22 cellular contexts compared by ENCODE assay signal in the genomic region with DNA sequence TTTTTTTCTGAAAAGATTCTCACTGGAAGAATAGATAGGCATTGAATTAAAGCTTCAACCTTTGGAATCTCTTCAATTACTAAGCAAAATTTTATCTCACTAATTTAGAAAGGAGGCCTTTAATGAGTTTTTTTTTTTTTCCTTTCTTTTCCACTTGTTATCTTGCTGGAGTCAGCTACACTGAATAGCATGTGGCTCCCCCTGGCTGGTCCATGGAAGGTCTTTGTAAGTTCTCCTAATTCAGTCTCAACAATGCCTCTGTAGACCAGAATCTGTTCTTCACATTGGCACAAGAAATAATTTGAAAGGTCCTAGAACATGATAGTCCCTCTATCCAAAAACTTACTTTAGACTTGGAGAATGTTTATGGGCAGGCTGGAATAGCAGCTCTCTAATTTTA. TPM values are rescaled to one million over a fixed set of nuclear protein-coding genes. Genes with fewer than 3 reads are reported as not detected.
DNase-seq lines count a peak whose midpoint lies in the region; ATAC-seq and TF ChIP-seq lines count a peak whose summit lies in the region.
"Had no signal": no experiment of that assay in that cellular context is flagged by ENCODE, and none has a peak within 500 bp of the region (broad histone marks: within the 10 kb centered on the region; RNA-seq: fewer than 3 reads in every experiment).

No MANE protein-coding gene starts in this region.

- H3K9ac ChIP-seq in endodermal cell (ENCODE audit: extremely low read depth, low read length, poor library complexity, severe bottlenecking): no peak overlapping the region
- H3K9ac ChIP-seq: BLaER1 treated with 17β-estradiol and CSF1 and Interleukin-3, amounts not matched to agents 10 nM and 100 nM had no signal

- H3K27me3 ChIP-seq in GM23338 (ENCODE audit: insufficient read depth) (no peaks in the 10 kb centered on the region), endodermal cell (ENCODE audit: control insufficient read depth, insufficient read depth, low read length, poor library complexity, severe bottlenecking) (no peaks in the 10 kb centered on the region), heart left ventricle (no peaks in the 10 kb centered on the region), foreskin keratinocyte (peaks cover 15% of the 10 kb centered on the region)
- H3K27me3 ChIP-seq: BE2C; BLaER1 treated with 17β-estradiol and CSF1 and Interleukin-3, amounts not matched to agents 10 nM and 100 nM had no signal

- TF ChIP-seq CTCF in GM23338 (conservative IDR thresholded peaks at IDR 0.05; ENCODE audit: low read depth in 2 of 2) (peak; percentile 28 to 31; a peak in 3 of 4 replicates), WTC11 (IDR thresholded peaks at IDR 0.05) (no peak), endodermal cell (conservative IDR thresholded peaks at IDR 0.05) (peak; percentile 35), heart left ventricle (IDR thresholded peaks at IDR 0.05) (no peak), foreskin keratinocyte (conservative IDR thresholded peaks at IDR 0.05) (no peak)

- no peak for ATAC-seq in GM23338
- ATAC-seq in WTC11: peak; percentile 46; the same call in 1 of the 2 replicates
- ATAC-seq in heart left ventricle: no peak
- no peak for ATAC-seq in foreskin keratinocyte
- ATAC-seq: A549 had no signal

- H3K4me1 Mint-ChIP-seq in GM23338 (peaks cover 20% of the 10 kb centered on the region), WTC11 (peaks cover 13% of the 10 kb centered on the region), endodermal cell (no peaks in the 10 kb centered on the region)
- H3K4me1 Mint-ChIP-seq: CD14-positive monocyte; CD8-positive, alpha-beta memory T cell had no signal

- H3F3A ChIP-seq in GM23338 (replicated peaks; ENCODE audit: low read depth): no peaks in the 10 kb centered on the region

- CTCF ChIA-PET in WTC11 (lab: Charles Lee): interaction anchor here (1.0 kb wide), 1 partner anchor 24 kb away, joined by 5 read pairs; the partner anchor contains the start of gene SCN1A

- no peaks in the 10 kb centered on the region for H3K79me2 ChIP-seq in GM23338 (replicated peaks; ENCODE audit: insufficient read depth)

- H3K4me2 ChIP-seq in GM23338: no peak overlapping the region
- H3K4me2 ChIP-seq: A549; BLaER1 treated with 17β-estradiol and CSF1 and Interleukin-3, amounts not matched to agents 10 nM and 100 nM had no signal

- no peak overlapping the region for H3K4me3 Mint-ChIP-seq in GM23338
- H3K4me3 Mint-ChIP-seq in WTC11: no peak overlapping the region
- H3K4me3 Mint-ChIP-seq in endodermal cell: no peak overlapping the region
- H3K4me3 Mint-ChIP-seq: CD14-positive monocyte; CD4-positive, alpha-beta T cell; CD8-positive, alpha-beta memory T cell; HFFc6 had no signal

- H3K9me3 Mint-ChIP-seq in GM23338 (no peaks in the 10 kb centered on the region), WTC11 (no peaks in the 10 kb centered on the region), endodermal cell (no peaks in the 10 kb centered on the region)
- H3K9me3 Mint-ChIP-seq: CD14-positive monocyte; CD4-positive, alpha-beta T cell; HFFc6 had no signal

- H3K27me3 Mint-ChIP-seq in GM23338 (ENCODE audit: insufficient read depth, low read depth, poor library complexity) (no peaks in the 10 kb centered on the region), WTC11 (ENCODE audit: low read depth) (no peaks in the 10 kb centered on the region), endodermal cell (ENCODE audit: insufficient read depth) (no peaks in the 10 kb centered on the region)

- POLR2A ChIA-PET in WTC11 (lab: Charles Lee): no interaction called here

- no peak for TF ChIP-seq POLR2A in heart left ventricle (IDR thresholded peaks at IDR 0.05)

- H3K27ac Mint-ChIP-seq in GM23338 (no peak overlapping the region), WTC11 (no peak overlapping the region), endodermal cell (no peak overlapping the region)
- H3K27ac Mint-ChIP-seq: CD14-positive monocyte; CD4-positive, alpha-beta T cell; CD8-positive, alpha-beta memory T cell; HFFc6 had no signal

- no peaks in the 10 kb centered on the region for H4K20me1 ChIP-seq in GM23338 (replicated peaks; ENCODE audit: insufficient read depth)
- H4K20me1 ChIP-seq: BLaER1 treated with 17β-estradiol and CSF1 and Interleukin-3, amounts not matched to agents 10 nM and 100 nM had no signal

- no peaks in the 10 kb centered on the region for H3K36me3 ChIP-seq in GM23338 (ENCODE audit: insufficient read depth)
- H3K36me3 ChIP-seq in endodermal cell (ENCODE audit: control insufficient read depth, insufficient read depth, low read length): no peaks in the 10 kb centered on the region
- no peaks in the 10 kb centered on the region for H3K36me3 ChIP-seq in heart left ventricle
- H3K36me3 ChIP-seq: BE2C; BLaER1 treated with 17β-estradiol and CSF1 and Interleukin-3, amounts not matched to agents 10 nM and 100 nM; HAP-1 had no signal

- H3K4me3 ChIP-seq in GM23338: no peak overlapping the region
- no peak overlapping the region for H3K4me3 ChIP-seq in endodermal cell (ENCODE audit: low read length)
- no peak overlapping the region for H3K4me3 ChIP-seq in heart left ventricle
- H3K4me3 ChIP-seq: A549; BLaER1 treated with 17β-estradiol and CSF1 and Interleukin-3, amounts not matched to agents 10 nM and 100 nM; HAP-1 had no signal

- H2AFZ ChIP-seq in GM23338: no peak overlapping the region

- no peaks in the 10 kb centered on the region for H3K36me3 Mint-ChIP-seq in GM23338 (ENCODE audit: low read depth)
- H3K36me3 Mint-ChIP-seq in WTC11: no peaks in the 10 kb centered on the region
- H3K36me3 Mint-ChIP-seq in endodermal cell (ENCODE audit: low read depth): no peaks in the 10 kb centered on the region
- H3K36me3 Mint-ChIP-seq: CD14-positive monocyte had no signal

- H3K4me1 ChIP-seq in GM23338 (ENCODE audit: insufficient read depth): 0 out of 2 replicates have a peak, but pooled peaks cover 3% of the 10 kb centered on the region
- no peaks in the 10 kb centered on the region for H3K4me1 ChIP-seq in endodermal cell (ENCODE audit: control insufficient read depth, insufficient read depth, low read length)
- peaks cover 0 to 10% (median 0%) of the 10 kb centered on the region in 12 donors for H3K4me1 ChIP-seq in heart left ventricle
- H3K4me1 ChIP-seq in foreskin keratinocyte: no peaks in the 10 kb centered on the region
- H3K4me1 ChIP-seq: A549; BE2C; BLaER1 treated with 17β-estradiol and CSF1 and Interleukin-3, amounts not matched to agents 10 nM and 100 nM; HAP-1 had no signal

- no peak overlapping the region for H3K27ac ChIP-seq in GM23338 (ENCODE audit: low read depth)
- H3K27ac ChIP-seq in endodermal cell (ENCODE audit: low read depth, low read length): no peak overlapping the region
- no peak overlapping the region for H3K27ac ChIP-seq in heart left ventricle
- no peak overlapping the region for H3K27ac ChIP-seq in foreskin keratinocyte
- H3K27ac ChIP-seq: A549; BLaER1 treated with 17β-estradiol and CSF1 and Interleukin-3, amounts not matched to agents 10 nM and 100 nM had no signal

- H3K9me2 ChIP-seq in GM23338 (ENCODE audit: insufficient read depth): no peaks in the 10 kb centered on the region

- DNase-seq in GM23338 (ENCODE audit: low spot score) (peak; percentile 26), WTC11 (ENCODE audit: low spot score) (no peak), endodermal cell (no peak), heart left ventricle (no peak), foreskin keratinocyte (no peak), posterior cingulate gyrus (no peak)
- DNase-seq: 8988T; ACHN; AML-193; BE2C; CD4-positive, alpha-beta T cell; CD8-positive, alpha-beta memory T cell; DMS 273 treated with DMSO at 0.1 percent for 48 hours; DMS79; EL; GDM1; GOT3; HFFc6 had no signal

- intact Hi-C loops in heart left ventricle (cut with DNase I) (no loop called here), posterior cingulate gyrus (cut with DNase I) (no loop called here)

- H3K9me3 ChIP-seq in endodermal cell (ENCODE audit: control insufficient read depth, low read length) (no peaks in the 10 kb centered on the region), heart left ventricle (no peaks in the 10 kb centered on the region)
- H3K9me3 ChIP-seq: A549; BE2C; BLaER1 treated with 17β-estradiol and CSF1 and Interleukin-3, amounts not matched to agents 10 nM and 100 nM; HAP-1 had no signal

TF ChIP-seq in WTC11, 78 proteins besides CTCF, POLR2A, EP300 and RAD21 (continues in another document):
- no peak for TF ChIP-seq NR2C2 (CRISPR knock-in tag; IDR thresholded peaks at IDR 0.05)
- TF ChIP-seq TCF7 (CRISPR knock-in tag; IDR thresholded peaks at IDR 0.05; ENCODE audit: low read depth): no peak
- TF ChIP-seq ZNF263 (CRISPR knock-in tag; IDR thresholded peaks at IDR 0.05; ENCODE audit: low read depth): no peak
- no peak for TF ChIP-seq NFE2L1 (CRISPR knock-in tag; IDR thresholded peaks at IDR 0.05)
- TF ChIP-seq MLX (CRISPR knock-in tag; IDR thresholded peaks at IDR 0.05): no peak
- no peak for TF ChIP-seq TP53 (CRISPR knock-in tag; IDR thresholded peaks at IDR 0.05)

RNA-seq across cellular contexts. Expression of gene SCN1A, which starts 24.2 kb away (rescaled TPM):
- total RNA-seq in GM23338 (2014; rRNA removed; shearing (Covaris generic)): 1.2 and 2.1 TPM in 2 replicates
- polyA plus RNA-seq in GM23338 (2016; fragmentation: Nextera tagmentation; extraction: Ambion mirVana) (0.92 and 1.3 TPM in 2 replicates), heart left ventricle (under 1 TPM in 1 of 2 donors, not detected in 1; 0.27 TPM), foreskin keratinocyte (not detected in 2 replicates)
- total RNA-seq in WTC11 (2021) (0.62 to 1.6 TPM (median 1.0 TPM) in 3 replicates), endodermal cell (not detected), heart left ventricle (1 to 10 TPM in 1 of 9 donors, under 1 TPM in 6, not detected in 2; 0.05 to 1.3 (median 0.35) TPM), foreskin keratinocyte (not detected in 2 replicates)
- polyA plus RNA-seq in endodermal cell (2013, experiment 1 of 2): 1.4 TPM
- 1.7 TPM for polyA plus RNA-seq in endodermal cell (2013, experiment 2 of 2)
- total RNA-seq: CD4-positive, alpha-beta T cell; CD8-positive, alpha-beta memory T cell; HFFc6 had no signal
- polyA plus RNA-seq: A549; CD14-positive monocyte; CD8-positive, alpha-beta memory T cell had no signal

Comparison
In these comparisons a context has a peak if more than half of its experiments do, and no peak if none do; other contexts are left out.
1. CTCF ChIP-seq: peak in GM23338 (2 of 2) and endodermal cell (single experiment); none in WTC11 (single experiment), heart left ventricle (0 of 12) and foreskin keratinocyte (single experiment).